8 cellular contexts compared by ENCODE assay signal in the genomic region with DNA sequence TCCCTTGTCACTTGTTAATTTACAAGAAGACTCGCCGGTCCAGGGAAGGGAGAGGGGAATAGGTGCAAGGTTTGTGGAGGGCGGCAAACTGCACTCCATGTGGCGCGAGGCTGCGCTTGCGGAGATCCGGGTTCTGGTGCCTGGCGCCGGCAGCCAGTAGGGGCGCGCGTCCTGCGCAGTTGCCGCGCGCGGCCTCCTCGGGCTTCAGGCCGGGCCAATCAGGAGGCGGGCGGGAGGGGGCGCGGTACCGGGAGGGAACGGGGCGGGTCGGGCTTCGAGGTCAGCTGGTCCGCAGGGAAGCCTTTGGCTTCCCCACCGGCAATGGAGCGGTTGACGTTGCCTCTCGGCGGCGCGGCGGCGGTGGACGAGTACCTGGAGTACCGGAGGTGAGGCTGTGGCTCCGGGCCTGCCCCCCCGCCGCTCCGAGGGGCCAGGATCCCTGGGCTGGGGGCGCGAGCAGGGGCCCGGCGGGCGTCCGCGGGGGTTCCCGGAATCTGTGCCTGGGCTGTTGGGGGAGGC. TPM values are rescaled to one million over a fixed set of nuclear protein-coding genes. Genes with fewer than 3 reads are reported as not detected.
DNase-seq lines count a peak whose midpoint lies in the region; ATAC-seq and TF ChIP-seq lines count a peak whose summit lies in the region.

A gene with protein sequence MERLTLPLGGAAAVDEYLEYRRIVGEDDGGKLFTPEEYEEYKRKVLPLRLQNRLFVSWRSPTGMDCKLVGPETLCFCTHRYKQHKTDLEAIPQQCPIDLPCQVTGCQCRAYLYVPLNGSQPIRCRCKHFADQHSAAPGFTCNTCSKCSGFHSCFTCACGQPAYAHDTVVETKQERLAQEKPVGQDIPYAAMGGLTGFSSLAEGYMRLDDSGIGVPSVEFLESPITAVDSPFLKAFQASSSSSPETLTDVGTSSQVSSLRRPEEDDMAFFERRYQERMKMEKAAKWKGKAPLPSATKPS (plus strand): TSS at position 302 of the 519 bp plus-strand sequence. CDS start 20 bp downstream, at position 322.

- TF ChIP-seq CTCF in AG10803 (conservative IDR thresholded peaks at IDR 0.05; ENCODE audit: low read length), result peak; percentile 48

- ATAC-seq in GM19023 (IDR thresholded peaks at IDR 0.05; ENCODE audit: unreplicated experiment), result peak; percentile 98
- peak; percentile 98 for ATAC-seq in HG03196 (IDR thresholded peaks at IDR 0.05; ENCODE audit: unreplicated experiment)

- H3K4me3 ChIP-seq in AG10803 (ENCODE audit: low read length), result peak within 1 kb of the TSS; percentile 54

- peak; percentile 52 for DNase-seq in AG10803 (ENCODE audit: low read depth)
- DNase-seq in NCI-H446 treated with DMSO at 0.1 percent for 48 hours (lab: John Stamatoyannopoulos, UW), result peak; percentile 77
- peak; percentile 47 for DNase-seq in activated CD8-positive, alpha-beta memory T cell treated with anti-CD3 and anti-CD28 coated beads, Interleukin-2, amount 50 U/mL, for 24 hours (ENCODE audit: extremely low read depth)
- DNase-seq in epidermal melanocyte (ENCODE audit: insufficient read length, low spot score), result peak; percentile 26
- peak; percentile 90 for DNase-seq in mucosa of gallbladder (ENCODE audit: low spot score)
- DNase-seq in stimulated activated CD8-positive, alpha-beta memory T cell treated with anti-CD3 and anti-CD28 coated beads, Interleukin-4, amount 100 ng/mL, for 1 hour (ENCODE audit: low read depth in 2 of 2, low spot score in 1 of 2), result peak; percentile 47 to 69

RNA-seq across cellular contexts. Expression of the gene that starts here (rescaled TPM):
- total RNA-seq in mucosa of gallbladder, result 14.3 TPM

Comparison
In these comparisons a context has a peak if more than half of its experiments do, and no peak if none do; other contexts are left out.
1. Peak in every context shown above with its lines: DNase-seq, ATAC-seq and H3K4me3 ChIP-seq.
2. DNase-seq: peak in every context shown above with its lines; median percentile 90 in mucosa of gallbladder; 77 in NCI-H446 treated with DMSO at 0.1 percent for 48 hours; 58 in stimulated activated CD8-positive, alpha-beta memory T cell treated with anti-CD3 and anti-CD28 coated beads, Interleukin-4, amount 100 ng/mL, for 1 hour; 52 in AG10803; 47 in activated CD8-positive, alpha-beta memory T cell treated with anti-CD3 and anti-CD28 coated beads, Interleukin-2, amount 50 U/mL, for 24 hours; 26 in epidermal melanocyte.